In the genomic region with DNA sequence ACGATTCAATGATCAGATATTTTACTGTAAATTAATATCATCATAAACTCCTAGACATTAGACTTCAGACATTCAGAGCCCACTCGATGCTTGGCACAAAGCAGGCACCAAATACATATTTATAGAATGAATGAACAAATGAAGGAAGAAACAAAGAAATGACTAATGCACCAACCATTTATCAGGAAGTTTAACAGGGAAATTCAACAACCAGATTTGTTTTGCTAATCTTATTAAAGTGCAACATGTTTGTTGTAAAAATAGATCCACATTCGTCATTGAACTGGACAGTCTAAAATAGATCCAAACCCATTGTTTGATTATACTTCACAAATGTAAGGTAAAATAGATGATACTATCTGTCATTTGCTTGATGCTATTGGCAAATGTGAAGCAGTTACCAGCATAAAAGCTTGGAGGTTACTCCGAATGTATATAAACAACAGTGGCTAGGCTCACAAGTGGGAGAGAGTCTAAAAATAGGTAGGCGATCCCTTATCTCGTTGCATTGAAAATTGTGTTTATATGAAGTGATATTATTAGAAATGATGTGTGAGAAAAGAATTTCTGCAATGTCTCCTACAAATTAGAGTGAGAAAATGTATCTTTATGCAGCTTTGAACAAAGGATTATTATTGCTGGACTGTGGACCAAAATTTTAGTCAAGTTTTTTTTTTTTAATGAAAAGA, we compare ENCODE assay signal across 1 cellular context.
TF ChIP-seq lines count a peak whose summit lies in the region.

No MANE protein-coding gene starts in this region.

TF ChIP-seq in WTC11, 78 proteins besides CTCF, POLR2A, EP300 and RAD21 (continued from another document):
- no peak for TF ChIP-seq USF1 (CRISPR knock-in tag; IDR thresholded peaks at IDR 0.05)
- TF ChIP-seq ZNF138 (CRISPR knock-in tag; conservative IDR thresholded peaks at IDR 0.05), result no peak
- no peak for TF ChIP-seq AR (CRISPR knock-in tag; IDR thresholded peaks at IDR 0.05)
- TF ChIP-seq TEAD1 (CRISPR knock-in tag; IDR thresholded peaks at IDR 0.05), result no peak
- no peak for TF ChIP-seq FOXP1 (CRISPR knock-in tag; IDR thresholded peaks at IDR 0.05; ENCODE audit: borderline replicate concordance)
- TF ChIP-seq, protein P1, sequence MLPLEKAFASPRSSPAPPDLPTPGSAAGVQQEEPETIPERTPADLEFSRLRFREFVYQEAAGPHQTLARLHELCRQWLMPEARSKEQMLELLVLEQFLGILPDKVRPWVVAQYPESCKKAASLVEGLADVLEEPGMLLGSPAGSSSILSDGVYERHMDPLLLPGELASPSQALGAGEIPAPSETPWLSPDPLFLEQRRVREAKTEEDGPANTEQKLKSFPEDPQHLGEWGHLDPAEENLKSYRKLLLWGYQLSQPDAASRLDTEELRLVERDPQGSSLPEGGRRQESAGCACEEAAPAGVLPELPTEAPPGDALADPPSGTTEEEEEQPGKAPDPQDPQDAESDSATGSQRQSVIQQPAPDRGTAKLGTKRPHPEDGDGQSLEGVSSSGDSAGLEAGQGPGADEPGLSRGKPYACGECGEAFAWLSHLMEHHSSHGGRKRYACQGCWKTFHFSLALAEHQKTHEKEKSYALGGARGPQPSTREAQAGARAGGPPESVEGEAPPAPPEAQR (CRISPR knock-in tag; IDR thresholded peaks at IDR 0.05), result no peak
- no peak for TF ChIP-seq KAT7 (CRISPR knock-in tag; IDR thresholded peaks at IDR 0.05; ENCODE audit: borderline replicate concordance)
- TF ChIP-seq ZNF512 (CRISPR knock-in tag; IDR thresholded peaks at IDR 0.05; ENCODE audit: borderline replicate concordance), result no peak
